Comparison of ENCODE assay signal across 8 cellular contexts in genomic region chr19:52690395-52691214, GRCh38. TPM values are rescaled to one million over a fixed set of nuclear protein-coding genes. Genes with fewer than 3 reads are reported as not detected.
A peak's percentile ranks its signal among the peaks of the same experiment; 100 is the strongest.
DNase-seq lines count a peak whose midpoint lies in the region; ATAC-seq and FAIRE-seq lines count a peak whose summit lies in the region.

No MANE protein-coding gene starts in this region.

- H3K27me3 Mint-ChIP-seq in activated naive CD4-positive, alpha-beta T cell treated with anti-CD3 and anti-CD28 coated beads for 36 hours (ENCODE audit: low read depth): no peaks in the 10 kb centered on the region

- H2AFZ ChIP-seq in neuron (ENCODE audit: low read depth, low read length): peak overlapping the region; percentile 94

- H3K4me1 Mint-ChIP-seq in activated naive CD4-positive, alpha-beta T cell treated with anti-CD3 and anti-CD28 coated beads for 36 hours (ENCODE audit: low read depth): peaks cover 17% of the 10 kb centered on the region

- CTCF ChIA-PET in activated naive CD4-positive, alpha-beta T cell treated with anti-CD3 and anti-CD28 coated beads for 36 hours (lab: Charles Lee): no interaction called here

- H3K4me1 ChIP-seq in SJCRH30 (no peaks in the 10 kb centered on the region), neuron (ENCODE audit: insufficient read depth, low read length) (peaks cover 7% of the 10 kb centered on the region), stomach smooth muscle (ENCODE audit: control insufficient read depth, insufficient read depth, low read length) (peaks cover 16% of the 10 kb centered on the region)

- peak overlapping the region; percentile 96 for H3K4me3 Mint-ChIP-seq in activated naive CD4-positive, alpha-beta T cell treated with anti-CD3 and anti-CD28 coated beads for 36 hours

- H3K36me3 Mint-ChIP-seq in activated naive CD4-positive, alpha-beta T cell treated with anti-CD3 and anti-CD28 coated beads for 36 hours (ENCODE audit: low read depth): peaks cover 8% of the 10 kb centered on the region

- no peaks in the 10 kb centered on the region for H3K9me3 Mint-ChIP-seq in activated naive CD4-positive, alpha-beta T cell treated with anti-CD3 and anti-CD28 coated beads for 36 hours

- H3K27me3 ChIP-seq in SJCRH30 (no peaks in the 10 kb centered on the region), neuron (ENCODE audit: insufficient read depth, low read length) (no peaks in the 10 kb centered on the region), stomach smooth muscle (ENCODE audit: control insufficient read depth in 1 of 2, insufficient read depth in 2 of 2, low read length in 2 of 2) (no peaks in the 10 kb centered on the region)

- H3K9ac ChIP-seq in stomach smooth muscle (ENCODE audit: low read length in 2 of 2): peak overlapping the region; percentile 90 to 95

- H3K36me3 ChIP-seq in SJCRH30 (peaks cover 6% of the 10 kb centered on the region), neuron (ENCODE audit: insufficient read depth, low read length) (peaks cover under 1% of the 10 kb centered on the region), stomach smooth muscle (ENCODE audit: control insufficient read depth in 2 of 2, insufficient read depth in 2 of 2, low read length in 2 of 2) (no peaks in the 10 kb centered on the region)

- DNase-seq in DMS53 (lab: John Stamatoyannopoulos, UW) (peak; percentile 96), LoVo (ENCODE audit: low spot score) (peak; percentile 89), SJCRH30 (peak; percentile 95), frontal cortex (ENCODE audit: low spot score in 2 of 2) (peak; percentile 78 to 88)
- peak; percentile 95 for DNase-seq in activated naive CD4-positive, alpha-beta T cell treated with anti-CD3 and anti-CD28 coated beads for 36 hours

- peak; percentile 76 for ATAC-seq in GM21786 (IDR thresholded peaks at IDR 0.05; ENCODE audit: unreplicated experiment)

- H3K9me3 ChIP-seq in SJCRH30 (replicated peaks) (no peaks in the 10 kb centered on the region; the same call in 1 of the 2 replicates), neuron (ENCODE audit: low read length) (peaks cover 3% of the 10 kb centered on the region), stomach smooth muscle (ENCODE audit: control insufficient read depth in 2 of 2, low read length in 2 of 2) (no peaks in the 10 kb centered on the region)

- peak overlapping the region; percentile 93 for H3K27ac Mint-ChIP-seq in activated naive CD4-positive, alpha-beta T cell treated with anti-CD3 and anti-CD28 coated beads for 36 hours

- H3K4me3 ChIP-seq in SJCRH30 (peak overlapping the region; percentile 67), neuron (ENCODE audit: low read length) (peak overlapping the region; percentile 81), stomach smooth muscle (ENCODE audit: low read length in 2 of 2) (peak overlapping the region; percentile 89 to 96)

- no peak for FAIRE-seq in frontal cortex (lab: Jason Lieb, UNC)

- intact Hi-C loops in activated naive CD4-positive, alpha-beta T cell treated with anti-CD3 and anti-CD28 coated beads for 36 hours (cut with micrococcal nuclease): loop anchor here (1.0 to 5.0 kb wide), 3 partner anchors 44 to 120 kb away; partner anchors contain the start of genes ZNF611, ZNF701 and ZNF83

- H3K27ac ChIP-seq in SJCRH30 (peak overlapping the region; percentile 73), stomach smooth muscle (ENCODE audit: low read length) (peak overlapping the region; percentile 88)

RNA-seq across cellular contexts. Expression of gene ZNF611, which starts 44.2 kb away (rescaled TPM):
- total RNA-seq in SJCRH30 (2014; rRNA removed; shearing (Covaris generic)): 9.6 and 12.3 TPM in 2 replicates
- total RNA-seq in activated naive CD4-positive, alpha-beta T cell treated with anti-CD3 and anti-CD28 coated beads for 36 hours: 10 to 100 TPM; 10.4 to 12.1 TPM
- total RNA-seq in frontal cortex: 20.4 TPM

RNA-seq across cellular contexts. Expression of gene ZNF83, which starts 52.5 kb away (rescaled TPM):
- total RNA-seq in SJCRH30 (2014; rRNA removed; shearing (Covaris generic)): 32.7 and 47.0 TPM in 2 replicates
- total RNA-seq in activated naive CD4-positive, alpha-beta T cell treated with anti-CD3 and anti-CD28 coated beads for 36 hours: 10 to 100 TPM; 23.3 to 23.9 TPM
- 29.3 TPM for total RNA-seq in frontal cortex

Comparison
In these comparisons a context has a peak if more than half of its experiments do, and no peak if none do; other contexts are left out.
1. Peak in every context shown above with its lines: DNase-seq, ATAC-seq, H3K4me3 ChIP-seq and H3K27ac ChIP-seq.